ENCODE assay signal across 8 cellular contexts in genomic region chr11:20360650-20361049, GRCh38. TPM values are rescaled to one million over a fixed set of nuclear protein-coding genes. Genes with fewer than 3 reads are reported as not detected.
DNase-seq lines count a peak whose midpoint lies in the region; ATAC-seq and TF ChIP-seq lines count a peak whose summit lies in the region.

No MANE protein-coding gene starts in this region.

- intact Hi-C loops in naive thymus-derived CD4-positive, alpha-beta T cell (cut with micrococcal nuclease) = loop anchor here (5.0 to 10.0 kb wide), 5 partner anchors 206 to 1833 kb away; partner anchors contain the start of genes E2F8 (in 1 of the 2), NAV2 (in 1 of the 2), TSG101 (in 1 of the 2) and ZDHHC13 (in 1 of the 2)
- intact Hi-C loops in lower leg skin (cut with DNase I; ENCODE audit: low total_unique reads) = no loop called here
- intact Hi-C loops in Right ventricle myocardium inferior (cut with DNase I) = loop anchor here (5.0 kb wide), 1 partner anchor 408 kb away; no protein-coding TSS in a partner anchor

- H3K36me3 ChIP-seq in MM.1S (replicated peaks; ENCODE audit: insufficient read depth, low read length) = no peaks in the 10 kb centered on the region
- no peaks in the 10 kb centered on the region for H3K36me3 ChIP-seq in naive thymus-derived CD4-positive, alpha-beta T cell (ENCODE audit: control insufficient read depth in 2 of 3, insufficient read depth in 3 of 3, low read length in 3 of 3)

- H2AFZ ChIP-seq in MM.1S (ENCODE audit: low read length) = no peak overlapping the region

- H3F3A ChIP-seq in MM.1S (ENCODE audit: insufficient read depth, low read length) = no peaks in the 10 kb centered on the region

- no peak overlapping the region for H3K4me3 ChIP-seq in MM.1S (ENCODE audit: low read length)
- H3K4me3 ChIP-seq in naive thymus-derived CD4-positive, alpha-beta T cell (ENCODE audit: low read length) = peak overlapping the region; percentile 12
- H3K4me3 ChIP-seq in lower leg skin (ENCODE audit: low read depth, poor library complexity, severe bottlenecking) = no peak overlapping the region

- no peaks in the 10 kb centered on the region for H4K20me1 ChIP-seq in MM.1S (ENCODE audit: insufficient read depth, low read length)

- peak; percentile 59 for ATAC-seq in GM18870 (IDR thresholded peaks at IDR 0.05; ENCODE audit: unreplicated experiment)
- peak; percentile 74 for ATAC-seq in naive thymus-derived CD4-positive, alpha-beta T cell
- ATAC-seq in Right ventricle myocardium inferior = no peak

- 65 to 67% methylated on average over 7 of the region's 7 CpGs for WGBS in lower leg skin, 2 donors

- peak overlapping the region; percentile 76 for H3K4me3 Mint-ChIP-seq in activated naive CD4-positive, alpha-beta T cell treated with anti-CD3 and anti-CD28 coated beads, Interleukin-2, amount 50 U/mL, for 24 hours
- H3K4me3 Mint-ChIP-seq in naive thymus-derived CD4-positive, alpha-beta T cell = peak overlapping the region; percentile 65 to 90 (median 76)
- no peak overlapping the region for H3K4me3 Mint-ChIP-seq in type B pancreatic cell
- H3K4me3 Mint-ChIP-seq in progenitor cell of endocrine pancreas (ENCODE audit: low read depth) = no peak overlapping the region

- H3K4me1 Mint-ChIP-seq in activated naive CD4-positive, alpha-beta T cell treated with anti-CD3 and anti-CD28 coated beads, Interleukin-2, amount 50 U/mL, for 24 hours = peaks cover 48% of the 10 kb centered on the region
- H3K4me1 Mint-ChIP-seq in naive thymus-derived CD4-positive, alpha-beta T cell = peaks cover 23 to 53% (median 48%) of the 10 kb centered on the region in 7 donors
- H3K4me1 Mint-ChIP-seq in type B pancreatic cell (ENCODE audit: unreplicated experiment) (peaks cover 4% of the 10 kb centered on the region), progenitor cell of endocrine pancreas (ENCODE audit: low read depth) (peaks cover 5% of the 10 kb centered on the region)

- H3K4me1 ChIP-seq in MM.1S (ENCODE audit: low read length) = peaks cover 9% of the 10 kb centered on the region; the same call in 1 of the 2 replicates
- H3K4me1 ChIP-seq in naive thymus-derived CD4-positive, alpha-beta T cell (ENCODE audit: control insufficient read depth in 2 of 2, insufficient read depth in 2 of 2, low read length in 2 of 2) = peaks cover 27 to 29% of the 10 kb centered on the region in 2 donors

- DNase-seq in MM.1S = peak; percentile 39
- DNase-seq in naive thymus-derived CD4-positive, alpha-beta T cell = peak in 8 of 9 donors; percentile 9 to 64 (median 51)
- DNase-seq in lower leg skin (ENCODE audit: low spot score in 2 of 2) = no peak
- DNase-seq in Right ventricle myocardium inferior (ENCODE audit: missing footprints) = no peak
- no peak for DNase-seq in type B pancreatic cell (ENCODE audit: extremely low spot score, unreplicated experiment)
- no peak for DNase-seq in progenitor cell of endocrine pancreas (ENCODE audit: low spot score, unreplicated experiment)

- H3K27me3 ChIP-seq in MM.1S (replicated peaks; ENCODE audit: insufficient read depth, low read length) = no peaks in the 10 kb centered on the region
- H3K27me3 ChIP-seq in naive thymus-derived CD4-positive, alpha-beta T cell (ENCODE audit: control insufficient read depth in 2 of 2, insufficient read depth in 2 of 2, low read length in 2 of 2) = no peaks in the 10 kb centered on the region

- H3K27ac ChIP-seq in MM.1S (ENCODE audit: low read length) = no peak overlapping the region
- peak overlapping the region; percentile 58 for H3K27ac ChIP-seq in naive thymus-derived CD4-positive, alpha-beta T cell (ENCODE audit: low read depth, low read length)

- H3K9me3 Mint-ChIP-seq in activated naive CD4-positive, alpha-beta T cell treated with anti-CD3 and anti-CD28 coated beads, Interleukin-2, amount 50 U/mL, for 24 hours = peaks cover 5% of the 10 kb centered on the region
- peaks cover 0 to 3% (median 0%) of the 10 kb centered on the region in 11 donors for H3K9me3 Mint-ChIP-seq in naive thymus-derived CD4-positive, alpha-beta T cell
- H3K9me3 Mint-ChIP-seq in type B pancreatic cell (no peaks in the 10 kb centered on the region), progenitor cell of endocrine pancreas (ENCODE audit: low read depth) (no peaks in the 10 kb centered on the region)

- H3K4me2 ChIP-seq in MM.1S (ENCODE audit: low read depth, low read length) = no peak overlapping the region

- no peaks in the 10 kb centered on the region for H3K9me3 ChIP-seq in MM.1S (replicated peaks; ENCODE audit: insufficient read depth, low read length)
- no peaks in the 10 kb centered on the region for H3K9me3 ChIP-seq in naive thymus-derived CD4-positive, alpha-beta T cell (ENCODE audit: control insufficient read depth in 2 of 3, low read length in 3 of 3)

- TF ChIP-seq POLR2A in lower leg skin (IDR thresholded peaks at IDR 0.05) = no peak

- H3K79me2 ChIP-seq in MM.1S (ENCODE audit: low read length) = no peaks in the 10 kb centered on the region

- POLR2A ChIA-PET in naive thymus-derived CD4-positive, alpha-beta T cell (lab: Charles Lee) = interaction anchor here (0.6 kb wide), 1 partner anchor 26 kb away, joined by 3 read pairs; no protein-coding TSS in a partner anchor

- TF ChIP-seq CTCF in MM.1S (IDR thresholded peaks at IDR 0.05; ENCODE audit: low read length) = no peak
- no peak for TF ChIP-seq CTCF in lower leg skin (IDR thresholded peaks at IDR 0.05)
- no peak for TF ChIP-seq CTCF in type B pancreatic cell (conservative IDR thresholded peaks at IDR 0.05)
- TF ChIP-seq CTCF in progenitor cell of endocrine pancreas (IDR thresholded peaks at IDR 0.05; ENCODE audit: unreplicated experiment) = no peak

- H3K27me3 Mint-ChIP-seq in activated naive CD4-positive, alpha-beta T cell treated with anti-CD3 and anti-CD28 coated beads, Interleukin-2, amount 50 U/mL, for 24 hours = no peaks in the 10 kb centered on the region
- H3K27me3 Mint-ChIP-seq in naive thymus-derived CD4-positive, alpha-beta T cell = peaks cover 0 to 3% (median 0%) of the 10 kb centered on the region in 5 donors
- H3K27me3 Mint-ChIP-seq in type B pancreatic cell = peaks cover 31% of the 10 kb centered on the region
- peaks cover 13% of the 10 kb centered on the region for H3K27me3 Mint-ChIP-seq in progenitor cell of endocrine pancreas

- H3K36me3 Mint-ChIP-seq in activated naive CD4-positive, alpha-beta T cell treated with anti-CD3 and anti-CD28 coated beads, Interleukin-2, amount 50 U/mL, for 24 hours = peaks cover 2% of the 10 kb centered on the region
- peaks cover 0 to 17% (median 0%) of the 10 kb centered on the region in 5 donors for H3K36me3 Mint-ChIP-seq in naive thymus-derived CD4-positive, alpha-beta T cell
- H3K36me3 Mint-ChIP-seq in type B pancreatic cell (no peaks in the 10 kb centered on the region), progenitor cell of endocrine pancreas (ENCODE audit: insufficient read depth) (no peaks in the 10 kb centered on the region)

- CTCF ChIA-PET in naive thymus-derived CD4-positive, alpha-beta T cell (lab: Charles Lee) = interaction anchor here (0.8 to 1.2 kb wide), 3 partner anchors 9 to 232 kb away, joined by 3 to 5 read pairs (median 3); no protein-coding TSS in a partner anchor

- peak overlapping the region; percentile 88 for H3K27ac Mint-ChIP-seq in activated naive CD4-positive, alpha-beta T cell treated with anti-CD3 and anti-CD28 coated beads, Interleukin-2, amount 50 U/mL, for 24 hours
- peak overlapping the region; percentile 86 to 95 (median 91) for H3K27ac Mint-ChIP-seq in naive thymus-derived CD4-positive, alpha-beta T cell
- no peak overlapping the region for H3K27ac Mint-ChIP-seq in type B pancreatic cell
- H3K27ac Mint-ChIP-seq in progenitor cell of endocrine pancreas = no peak overlapping the region

- no peak overlapping the region for H3K9ac ChIP-seq in MM.1S (ENCODE audit: low read length)

- H3K9me2 ChIP-seq in MM.1S (replicated peaks; ENCODE audit: insufficient read depth, low read length) = no peaks in the 10 kb centered on the region

RNA-seq across cellular contexts. Expression of gene HTATIP2, which starts 2.9 kb away (rescaled TPM):
- total RNA-seq in naive thymus-derived CD4-positive, alpha-beta T cell = 10 to 100 TPM; 12.0 to 47.1 (median 38.6) TPM
- 10 to 100 TPM; 55.3 to 70.2 TPM for polyA plus RNA-seq in naive thymus-derived CD4-positive, alpha-beta T cell
- total RNA-seq in lower leg skin = 10 to 100 TPM; 41.4 to 63.2 (median 54.9) TPM
- total RNA-seq in Right ventricle myocardium inferior = 23.4 TPM
- 15.8 and 40.9 TPM in 2 replicates for total RNA-seq in type B pancreatic cell (ENCODE audit: low replicate concordance)
- total RNA-seq in progenitor cell of endocrine pancreas = 21.4 and 22.2 TPM in 2 replicates

RNA-seq across cellular contexts. Expression of gene PRMT3, which starts 26.9 kb away (rescaled TPM):
- 10 to 100 TPM; 12.5 to 19.0 (median 17.7) TPM for total RNA-seq in naive thymus-derived CD4-positive, alpha-beta T cell
- polyA plus RNA-seq in naive thymus-derived CD4-positive, alpha-beta T cell = 10 to 100 TPM in 1 of 2 donors, 1 to 10 TPM in 1; 7.6 to 10.3 TPM
- total RNA-seq in lower leg skin (10 to 100 TPM in 3 of 4 donors, 1 to 10 TPM in 1; 8.2 to 14.9 (median 12.9) TPM), Right ventricle myocardium inferior (13.3 TPM), type B pancreatic cell (ENCODE audit: low replicate concordance) (15.4 and 15.8 TPM in 2 replicates), progenitor cell of endocrine pancreas (12.2 and 19.3 TPM in 2 replicates)

Comparison
In these comparisons a context has a peak if more than half of its experiments do, and no peak if none do; other contexts are left out.
1. DNase-seq: peak in MM.1S (single experiment) and naive thymus-derived CD4-positive, alpha-beta T cell (8 of 9); none in lower leg skin (0 of 2), Right ventricle myocardium inferior (single experiment), type B pancreatic cell (single experiment) and progenitor cell of endocrine pancreas (single experiment).
2. H3K27ac Mint-ChIP-seq: peak in activated naive CD4-positive, alpha-beta T cell treated with anti-CD3 and anti-CD28 coated beads, Interleukin-2, amount 50 U/mL, for 24 hours (single experiment) and naive thymus-derived CD4-positive, alpha-beta T cell (9 of 9); none in type B pancreatic cell (single experiment) and progenitor cell of endocrine pancreas (single experiment).
3. H3K4me3 Mint-ChIP-seq: peak in activated naive CD4-positive, alpha-beta T cell treated with anti-CD3 and anti-CD28 coated beads, Interleukin-2, amount 50 U/mL, for 24 hours (single experiment) and naive thymus-derived CD4-positive, alpha-beta T cell (10 of 10); none in type B pancreatic cell (single experiment) and progenitor cell of endocrine pancreas (single experiment).